18 cellular contexts compared by ENCODE assay signal in the genomic region with DNA sequence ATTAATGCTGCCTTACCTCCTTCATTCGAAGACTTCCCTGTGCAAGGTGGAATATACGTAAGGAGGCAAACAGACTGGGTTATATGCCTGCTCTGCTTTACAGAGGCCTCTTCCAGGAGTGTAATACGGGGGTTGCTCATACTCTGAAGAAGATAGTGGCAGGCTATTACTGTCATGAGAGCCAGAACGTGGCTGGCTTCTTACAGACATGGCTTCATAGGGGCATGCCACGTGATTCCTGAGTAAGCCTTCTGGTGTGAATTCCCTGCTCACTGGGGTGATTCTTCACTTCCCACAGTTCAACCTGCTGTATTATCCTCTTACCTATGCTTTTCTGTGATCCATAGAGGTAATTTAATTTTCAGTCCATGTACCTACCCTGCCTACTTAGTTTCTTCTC.
"Had no signal": no experiment of that assay in that cellular context is flagged by ENCODE, and none has a peak within 500 bp of the region (broad histone marks: within the 10 kb centered on the region; RNA-seq: fewer than 3 reads in every experiment).

No MANE protein-coding gene starts in this region.

- DNase-seq: colonic mucosa; effector CD8-positive, alpha-beta T cell; endodermal cell; foreskin keratinocyte; hypothalamus; immature natural killer cell; islet precursor cell; kidney glomerular epithelial cell; mucosa of descending colon; naive B cell; pancreas; right cardiac atrium; sigmoid colon; stimulated activated CD4-positive, alpha-beta T cell treated with anti-CD3 and anti-CD28 coated beads, Interleukin-2, amount 100 ng/mL, for 24 hours; stimulated activated CD4-positive, alpha-beta T cell treated with anti-CD3 and anti-CD28 coated beads, Interleukin-4, amount 100 ng/mL, for 4 hours; stimulated activated naive CD8-positive, alpha-beta T cell treated with anti-CD3 and anti-CD28 coated beads, Interleukin-15, Interleukin-2, amounts not matched to agents 100 U/mL and 50 U/mL, for 24 hours; upper lobe of right lung; uterus had no signal
